Comparison of ENCODE assay signal across 19 cellular contexts in genomic region chr4:172983014-172983413, GRCh38.
DNase-seq lines count a peak whose midpoint lies in the region; ATAC-seq and TF ChIP-seq lines count a peak whose summit lies in the region.
"Had no signal": no experiment of that assay in that cellular context is flagged by ENCODE, and none has a peak within 500 bp of the region (broad histone marks: within the 10 kb centered on the region; RNA-seq: fewer than 3 reads in every experiment).

No MANE protein-coding gene starts in this region.

- H4K91ac ChIP-seq in IMR-90 (ENCODE audit: insufficient read depth, low read depth, low read length) = no peak overlapping the region

- no peak overlapping the region for H2AFZ ChIP-seq in IMR-90 (replicated peaks; ENCODE audit: low read length, poor library complexity)
- H2AFZ ChIP-seq in smooth muscle cell (ENCODE audit: low read depth) = no peak overlapping the region

- no peak overlapping the region for H2BK15ac ChIP-seq in IMR-90 (ENCODE audit: low read depth, low read length)

- TF ChIP-seq POLR2A in IMR-90 (IDR thresholded peaks at IDR 0.05; ENCODE audit: low read depth, low read length) = no peak

- H3K9ac ChIP-seq in IMR-90 (ENCODE audit: low read depth, low read length) (no peak overlapping the region), smooth muscle cell (ENCODE audit: low read depth) (no peak overlapping the region)

- H3K23ac ChIP-seq in IMR-90 (ENCODE audit: low read depth, low read length) = no peak overlapping the region

- peak overlapping the region; percentile 63 for H2BK5ac ChIP-seq in IMR-90 (ENCODE audit: low read depth, low read length, poor library complexity, severe bottlenecking)

- peak overlapping the region; percentile 58 for H4K5ac ChIP-seq in IMR-90 (ENCODE audit: low read depth, low read length)

- intact Hi-C loops in IMR-90 (cut with micrococcal nuclease) = no loop called here

- peak overlapping the region in 1 of 2 experiments; percentile 24; a peak in 2 of 4 replicates for H4K8ac ChIP-seq in IMR-90 (ENCODE audit: low read depth in 2 of 2, low read length in 2 of 2)

- no peaks in the 10 kb centered on the region for H3K27me3 ChIP-seq in IMR-90 (ENCODE audit: control insufficient read depth, insufficient read depth, low read length)
- no peaks in the 10 kb centered on the region for H3K27me3 ChIP-seq in brain microvascular endothelial cell (replicated peaks)
- no peaks in the 10 kb centered on the region for H3K27me3 ChIP-seq in smooth muscle cell (ENCODE audit: low read depth)
- H3K27me3 ChIP-seq: right lobe of liver had no signal

- H3K14ac ChIP-seq in IMR-90 (replicated peaks; ENCODE audit: low read depth, low read length) = no peak overlapping the region

- no peak for ATAC-seq in IMR-90 (ENCODE audit: low read depth)
- ATAC-seq in HG03442 (IDR thresholded peaks at IDR 0.05; ENCODE audit: unreplicated experiment) = no peak
- ATAC-seq in HG02885 (IDR thresholded peaks at IDR 0.05; ENCODE audit: poor library complexity, unreplicated experiment) = no peak
- ATAC-seq: activated T-cell treated with anti-CD3 and anti-CD28 coated beads, Interleukin-2, amount 50 U/mL, for 4 hours had no signal

- TF ChIP-seq RAD21 in IMR-90 (IDR thresholded peaks at IDR 0.05; ENCODE audit: low read length) = no peak

- CTCF ChIA-PET in IMR-90 (lab: Yijun Ruan, JAX) = no interaction called here

- H3K9me3 ChIP-seq in IMR-90 (ENCODE audit: control insufficient read depth, insufficient read depth, low read length) (peaks cover 5% of the 10 kb centered on the region), smooth muscle cell (replicated peaks; ENCODE audit: low read depth) (no peaks in the 10 kb centered on the region)
- H3K9me3 ChIP-seq: right lobe of liver had no signal

- H3K4ac ChIP-seq in IMR-90 (ENCODE audit: low read depth, low read length) = peak overlapping the region; percentile 59; the same call in 1 of the 2 replicates

- H3K4me2 ChIP-seq in IMR-90 (ENCODE audit: low read depth, low read length) (no peak overlapping the region), smooth muscle cell (no peak overlapping the region)

- TF ChIP-seq CTCF in IMR-90 (conservative IDR thresholded peaks at IDR 0.05; ENCODE audit: low read depth, low read length) = no peak
- TF ChIP-seq CTCF in brain microvascular endothelial cell (IDR thresholded peaks at IDR 0.05; ENCODE audit: low read depth, low read length, missing control alignments) = no peak
- TF ChIP-seq CTCF in smooth muscle cell (IDR thresholded peaks at IDR 0.05; ENCODE audit: borderline replicate concordance, insufficient read depth, poor library complexity, severe bottlenecking) = no peak

- H3K79me1 ChIP-seq in IMR-90 (ENCODE audit: low read depth in 1 of 2, low read length in 2 of 2) = no peaks in the 10 kb centered on the region

- H4K20me1 ChIP-seq in IMR-90 (ENCODE audit: insufficient read depth, low read length) (no peaks in the 10 kb centered on the region), smooth muscle cell (ENCODE audit: low read depth) (no peaks in the 10 kb centered on the region)

- H3K4me3 ChIP-seq in IMR-90 (ENCODE audit: insufficient read depth, low read depth, low read length) (no peak overlapping the region), brain microvascular endothelial cell (ENCODE audit: low read depth, low read length) (no peak overlapping the region), smooth muscle cell (no peak overlapping the region)
- H3K4me3 ChIP-seq: lung, right lobe of liver, SK-N-MC had no signal

- no CpG with 5 or more reads among the region's 3 CpGs for WGBS in IMR-90 (ENCODE audit: extremely low coverage in 2 of 2, insufficient read length in 1 of 2), 2 experiments
- WGBS in smooth muscle cell (ENCODE audit: low lambda C conversion rate) = 79% methylated on average over 3 of the region's 3 CpGs

- H2AK5ac ChIP-seq in IMR-90 (ENCODE audit: low read depth, low read length) = no peak overlapping the region

- H3K9me1 ChIP-seq in IMR-90 (ENCODE audit: insufficient read depth, low read length) = no peaks in the 10 kb centered on the region

- in situ Hi-C loops in IMR-90 (cut with MboI; ENCODE audit: low sequenced_read_pairs) = no loop called here
- in situ Hi-C loops in brain microvascular endothelial cell (cut with HindIII; ENCODE audit: low pct_ligation_motif_present, low sequenced_read_pairs) = no loop called here

- dilution Hi-C loops in IMR-90 (cut with HindIII; ENCODE audit: low sequenced_read_pairs, unreplicated experiment) = no loop called here

- H3K36me3 ChIP-seq in IMR-90 (ENCODE audit: control insufficient read depth, insufficient read depth, low read length) = no peaks in the 10 kb centered on the region
- no peaks in the 10 kb centered on the region for H3K36me3 ChIP-seq in brain microvascular endothelial cell (replicated peaks)
- no peaks in the 10 kb centered on the region for H3K36me3 ChIP-seq in smooth muscle cell (ENCODE audit: low read depth)
- H3K36me3 ChIP-seq: right lobe of liver had no signal

- no peak overlapping the region for H2AK9ac ChIP-seq in IMR-90 (replicated peaks; ENCODE audit: low read depth, low read length, poor library complexity)

- no peak overlapping the region for H3K56ac ChIP-seq in IMR-90 (ENCODE audit: extremely low read depth, insufficient read depth, low read length)

- peak overlapping the region; percentile 74 for H3K18ac ChIP-seq in IMR-90 (ENCODE audit: low read depth, low read length)

- POLR2A ChIA-PET in IMR-90 (lab: Charles Lee; ENCODE audit: unreplicated experiment) = no interaction called here

- no peaks in the 10 kb centered on the region for H3F3A ChIP-seq in smooth muscle cell (ENCODE audit: low read depth)

- H3K27ac ChIP-seq in IMR-90 (ENCODE audit: insufficient read depth, low read length) = no peak overlapping the region; the same call in 1 of the 2 replicates
- H3K27ac ChIP-seq in brain microvascular endothelial cell = peak overlapping the region; percentile 86
- peak overlapping the region; percentile 63 for H3K27ac ChIP-seq in smooth muscle cell (ENCODE audit: low read depth)
- H3K27ac ChIP-seq: right lobe of liver, SK-N-MC had no signal

- H2BK120ac ChIP-seq in IMR-90 (ENCODE audit: low read depth, low read length) = peak overlapping the region; percentile 48

- no peak for DNase-seq in IMR-90
- no peak for DNase-seq in brain microvascular endothelial cell
- peak; percentile 38 for DNase-seq in fibroblast of peridontal ligament (ENCODE audit: extremely low read depth)
- no peak for DNase-seq in smooth muscle cell (lab: John Stamatoyannopoulos, UW; ENCODE audit: unreplicated experiment)
- DNase-seq in activated naive CD4-positive, alpha-beta T cell treated with Interleukin-2 at 50 U/mL for 16 hours = no peak
- DNase-seq: activated CD4-positive, alpha-beta T cell treated with anti-CD3 and anti-CD28 coated beads for 48 hours; activated T-cell treated with anti-CD3 and anti-CD28 coated beads, Interleukin-2, amount 50 U/mL, for 4 hours; AML-193; amniotic stem cell; caudate nucleus; Karpas-422; NCI-H1694; NCI-H526; posterior cingulate gyrus; right lobe of liver had no signal

- BruUV-seq in IMR-90 (replicated peaks; lab: Mats Ljungman, UMichigan) = no TSS peak

- peak overlapping the region; percentile 75 for H2BK20ac ChIP-seq in IMR-90 (ENCODE audit: low read depth, low read length)

- H3K79me2 ChIP-seq in smooth muscle cell (ENCODE audit: low read depth) = no peaks in the 10 kb centered on the region

- H3K4me1 ChIP-seq in IMR-90 (ENCODE audit: control insufficient read depth, insufficient read depth, low read length) (peaks cover 2% of the 10 kb centered on the region; the same call in 1 of the 2 replicates), smooth muscle cell (ENCODE audit: low read depth) (peaks cover 9% of the 10 kb centered on the region)

TF ChIP-seq in IMR-90, 13 proteins besides CTCF, POLR2A, EP300 and RAD21:
- TF ChIP-seq CHD1 (IDR thresholded peaks at IDR 0.05; ENCODE audit: low read depth, low read length) (no peak), BHLHE40 (IDR thresholded peaks at IDR 0.05; ENCODE audit: low read depth, low read length) (no peak), MAZ (IDR thresholded peaks at IDR 0.05; ENCODE audit: borderline replicate concordance, low read depth, low read length) (no peak), CEBPB (IDR thresholded peaks at IDR 0.05; ENCODE audit: low read depth, low read length) (no peak), NFE2L2 (IDR thresholded peaks at IDR 0.05; ENCODE audit: low read depth, low read length) (no peak), MAFK (IDR thresholded peaks at IDR 0.05; ENCODE audit: low read depth, low read length) (no peak), MXI1 (IDR thresholded peaks at IDR 0.05; ENCODE audit: borderline replicate concordance, low read depth, low read length) (no peak), FOS (IDR thresholded peaks at IDR 0.05; ENCODE audit: low read depth, low read length) (no peak), SMC3 (IDR thresholded peaks at IDR 0.05; ENCODE audit: low read depth, low read length) (no peak)
- TF ChIP-seq, protein P1, sequence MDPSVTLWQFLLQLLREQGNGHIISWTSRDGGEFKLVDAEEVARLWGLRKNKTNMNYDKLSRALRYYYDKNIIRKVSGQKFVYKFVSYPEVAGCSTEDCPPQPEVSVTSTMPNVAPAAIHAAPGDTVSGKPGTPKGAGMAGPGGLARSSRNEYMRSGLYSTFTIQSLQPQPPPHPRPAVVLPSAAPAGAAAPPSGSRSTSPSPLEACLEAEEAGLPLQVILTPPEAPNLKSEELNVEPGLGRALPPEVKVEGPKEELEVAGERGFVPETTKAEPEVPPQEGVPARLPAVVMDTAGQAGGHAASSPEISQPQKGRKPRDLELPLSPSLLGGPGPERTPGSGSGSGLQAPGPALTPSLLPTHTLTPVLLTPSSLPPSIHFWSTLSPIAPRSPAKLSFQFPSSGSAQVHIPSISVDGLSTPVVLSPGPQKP (IDR thresholded peaks at IDR 0.05; ENCODE audit: borderline replicate concordance, low read depth, low read length) = no peak
- TF ChIP-seq, protein P2, sequence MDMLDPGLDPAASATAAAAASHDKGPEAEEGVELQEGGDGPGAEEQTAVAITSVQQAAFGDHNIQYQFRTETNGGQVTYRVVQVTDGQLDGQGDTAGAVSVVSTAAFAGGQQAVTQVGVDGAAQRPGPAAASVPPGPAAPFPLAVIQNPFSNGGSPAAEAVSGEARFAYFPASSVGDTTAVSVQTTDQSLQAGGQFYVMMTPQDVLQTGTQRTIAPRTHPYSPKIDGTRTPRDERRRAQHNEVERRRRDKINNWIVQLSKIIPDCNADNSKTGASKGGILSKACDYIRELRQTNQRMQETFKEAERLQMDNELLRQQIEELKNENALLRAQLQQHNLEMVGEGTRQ (IDR thresholded peaks at IDR 0.05; ENCODE audit: low read depth, low read length) = no peak
TF ChIP-seq in IMR-90: peak in this region for 0.
